8 cellular contexts compared by ENCODE assay signal in the genomic region with DNA sequence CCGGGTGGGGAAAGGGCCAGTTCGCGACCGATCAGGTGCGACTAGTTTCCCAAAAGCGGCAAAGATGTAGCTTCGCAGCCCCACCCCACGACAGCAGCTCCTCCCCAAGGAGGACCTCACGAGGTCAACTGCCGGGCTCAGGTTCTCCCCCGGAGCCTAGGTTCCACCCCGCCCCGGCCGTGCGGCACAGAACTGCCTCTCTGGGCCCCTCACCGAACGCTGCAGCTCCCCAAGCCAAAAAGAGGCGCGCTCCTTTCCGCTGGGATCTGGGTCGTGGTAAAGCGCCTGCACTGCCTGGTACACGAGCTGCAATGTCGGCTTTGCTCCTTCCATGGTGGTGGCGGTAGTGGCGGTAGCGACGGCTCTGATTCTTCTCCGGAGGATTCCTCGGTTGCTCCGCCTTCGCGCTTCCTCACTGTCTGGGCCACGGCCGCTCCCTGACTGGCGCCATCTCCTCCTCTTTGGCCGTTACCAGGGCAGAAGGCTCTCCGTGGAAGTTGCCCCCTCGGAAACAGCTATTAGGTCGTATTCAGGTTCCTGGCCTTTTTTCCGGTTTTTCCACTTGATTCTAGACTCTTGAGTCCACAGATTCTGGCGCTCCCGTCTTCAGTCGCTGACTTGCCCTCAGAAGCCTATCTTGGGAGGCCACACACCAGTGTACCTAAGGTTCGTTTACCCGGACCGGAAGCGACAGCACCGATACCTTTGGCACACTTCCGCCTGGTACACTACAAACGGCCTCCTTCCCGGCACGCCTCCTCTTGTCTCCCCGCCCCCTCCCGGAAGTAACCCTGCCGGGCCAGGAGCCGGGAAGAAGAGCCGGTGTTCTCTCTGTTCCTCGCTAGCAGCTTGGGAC. TPM values are rescaled to one million over a fixed set of nuclear protein-coding genes. Genes with fewer than 3 reads are reported as not detected.
DNase-seq lines count a peak whose midpoint lies in the region; TF ChIP-seq lines count a peak whose summit lies in the region.

A gene (minus strand): TSS at position 674 of the 856 bp plus-strand sequence. CDS start 341 bp downstream, at position 333.

- no peaks in the 10 kb centered on the region for H3K4me1 ChIP-seq in HEK293 (ENCODE audit: control insufficient read depth, insufficient read depth, low read length)

- POLR2A ChIA-PET in HEK293 (lab: Yijun Ruan, JAX): interaction anchor here (0.6 to 2.3 kb wide), 14 partner anchors 9 to 603 kb away, joined by 3 to 15 read pairs (median 4); a partner anchor contains a TSS

- peaks cover 35% of the 10 kb centered on the region for H3K4me1 Mint-ChIP-seq in activated naive CD4-positive, alpha-beta T cell treated with anti-CD3 and anti-CD28 coated beads for 36 hours (ENCODE audit: low read depth)

- no peaks in the 10 kb centered on the region for H3K9me3 ChIP-seq in HEK293 (ENCODE audit: control insufficient read depth, insufficient read depth, low read depth, low read length)

- DNase-seq in GM03348 (ENCODE audit: low spot score) (peak; percentile 96), MV-4-11 (lab: John Stamatoyannopoulos, UW) (peak; percentile 90), SK-MEL-5 (ENCODE audit: low read depth, low spot score) (peak; percentile 96), germinal center (ENCODE audit: low spot score) (peak; percentile 93), non-pigmented ciliary epithelial cell (ENCODE audit: low read depth) (peak; percentile 42), superior temporal gyrus (ENCODE audit: extremely low spot score) (peak; percentile 95)
- peak; percentile 95 for DNase-seq in activated naive CD4-positive, alpha-beta T cell treated with anti-CD3 and anti-CD28 coated beads for 36 hours

- TF ChIP-seq CTCF in HEK293 (tag by site-specific recombination; IDR thresholded peaks at IDR 0.05): peak; percentile 73

- H3K27me3 Mint-ChIP-seq in activated naive CD4-positive, alpha-beta T cell treated with anti-CD3 and anti-CD28 coated beads for 36 hours (ENCODE audit: low read depth): peaks cover 3% of the 10 kb centered on the region

- no peaks in the 10 kb centered on the region for H3K9me3 Mint-ChIP-seq in activated naive CD4-positive, alpha-beta T cell treated with anti-CD3 and anti-CD28 coated beads for 36 hours

- CTCF ChIA-PET in HEK293 (lab: Yijun Ruan, JAX): interaction anchor here (0.7 to 1.9 kb wide), 7 partner anchors 29 to 171 kb away, joined by 3 to 12 read pairs (median 4); no protein-coding TSS in a partner anchor
- CTCF ChIA-PET in activated naive CD4-positive, alpha-beta T cell treated with anti-CD3 and anti-CD28 coated beads for 36 hours (lab: Charles Lee): interaction anchor here (0.5 to 3.3 kb wide), 2 partner anchors 37 to 159 kb away, joined by 3 to 14 read pairs; no protein-coding TSS in a partner anchor

- peak within 1 kb of the TSS; percentile 95 for H3K4me3 Mint-ChIP-seq in activated naive CD4-positive, alpha-beta T cell treated with anti-CD3 and anti-CD28 coated beads for 36 hours

- intact Hi-C loops in activated naive CD4-positive, alpha-beta T cell treated with anti-CD3 and anti-CD28 coated beads for 36 hours (cut with micrococcal nuclease): loop anchor here (1.0 to 2.0 kb wide), 6 partner anchors 46 to 578 kb away; a partner anchor contains a TSS

- peak within 1 kb of the TSS; percentile 88 for H3K27ac ChIP-seq in HEK293 (ENCODE audit: extremely low read depth, low read depth, low read length)

- H3K36me3 Mint-ChIP-seq in activated naive CD4-positive, alpha-beta T cell treated with anti-CD3 and anti-CD28 coated beads for 36 hours (ENCODE audit: low read depth): peaks cover 16% of the 10 kb centered on the region

- peak within 1 kb of the TSS; percentile 99 for H3K27ac Mint-ChIP-seq in activated naive CD4-positive, alpha-beta T cell treated with anti-CD3 and anti-CD28 coated beads for 36 hours

- in situ Hi-C loops in SK-MEL-5 (cut with HindIII; ENCODE audit: low pct_unique_long_range_greater_than_20kb, low sequenced_read_pairs): no loop called here

- H3K4me3 ChIP-seq in HEK293 (ENCODE audit: low read depth, low read length): peak within 1 kb of the TSS; percentile 78

- H3K36me3 ChIP-seq in HEK293 (ENCODE audit: control insufficient read depth in 2 of 2, insufficient read depth in 1 of 2, low read length in 2 of 2): peaks cover 0 to 4% of the 10 kb centered on the region in 2 experiments; a peak in 1 of 3 replicates

TF ChIP-seq in HEK293, 187 proteins besides CTCF, POLR2A, EP300 and RAD21 (continues in another document):
- TF ChIP-seq, protein P1, sequence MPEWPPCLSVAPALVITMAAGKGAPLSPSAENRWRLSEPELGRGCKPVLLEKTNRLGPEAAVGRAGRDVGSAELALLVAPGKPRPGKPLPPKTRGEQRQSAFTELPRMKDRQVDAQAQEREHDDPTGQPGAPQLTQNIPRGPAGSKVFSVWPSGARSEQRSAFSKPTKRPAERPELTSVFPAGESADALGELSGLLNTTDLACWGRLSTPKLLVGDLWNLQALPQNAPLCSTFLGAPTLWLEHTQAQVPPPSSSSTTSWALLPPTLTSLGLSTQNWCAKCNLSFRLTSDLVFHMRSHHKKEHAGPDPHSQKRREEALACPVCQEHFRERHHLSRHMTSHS (tag by site-specific recombination; IDR thresholded peaks at IDR 0.05): 0 out of 2 replicates have a peak, but pooled peaks have one; percentile 22
- TF ChIP-seq ZNF747 (tag by site-specific recombination; IDR thresholded peaks at IDR 0.05) (no peak), ZNF155 (tag by site-specific recombination; IDR thresholded peaks at IDR 0.05) (no peak), ZNF76 (tag by site-specific recombination; IDR thresholded peaks at IDR 0.05; ENCODE audit: borderline replicate concordance, low read depth) (peak; percentile 89), ZNF610 (tag by site-specific recombination; IDR thresholded peaks at IDR 0.05; ENCODE audit: borderline replicate concordance) (peak; percentile 88), ZBTB7A (tag by site-specific recombination; IDR thresholded peaks at IDR 0.05; ENCODE audit: low read depth) (0 out of 2 replicates have a peak, but pooled peaks have one; percentile 55), SETDB1 (IDR thresholded peaks at IDR 0.05; ENCODE audit: insufficient read length, low read length) (no peak), ZEB2 (tag by site-specific recombination; IDR thresholded peaks at IDR 0.05) (peak; percentile 94), ZNF175 (tag by site-specific recombination; IDR thresholded peaks at IDR 0.05) (no peak), ZNF548 (tag by site-specific recombination; IDR thresholded peaks at IDR 0.05) (no peak), ZNF133 (tag by site-specific recombination; IDR thresholded peaks at IDR 0.05) (no peak), ZNF223 (tag by site-specific recombination; IDR thresholded peaks at IDR 0.05) (no peak), FEZF1 (tag by site-specific recombination; IDR thresholded peaks at IDR 0.05) (no peak; the same call in 1 of the 2 replicates), RBAK (tag by site-specific recombination; IDR thresholded peaks at IDR 0.05) (no peak), KLF8 (tag by site-specific recombination; IDR thresholded peaks at IDR 0.05) (peak; percentile 96), ZNF629 (tag by site-specific recombination; IDR thresholded peaks at IDR 0.05) (peak; percentile 87), ZNF16 (tag by site-specific recombination; IDR thresholded peaks at IDR 0.05; ENCODE audit: low read depth) (no peak), ZNF391 (tag by site-specific recombination; IDR thresholded peaks at IDR 0.05; ENCODE audit: borderline replicate concordance, low read depth) (peak; percentile 92), ZNF792 (tag by site-specific recombination; IDR thresholded peaks at IDR 0.05) (no peak), ZNF549 (tag by site-specific recombination; IDR thresholded peaks at IDR 0.05) (no peak), BCL11B (tag by site-specific recombination; IDR thresholded peaks at IDR 0.05; ENCODE audit: low read depth) (peak; percentile 44; the same call in 1 of the 2 replicates), ZNF404 (tag by site-specific recombination; IDR thresholded peaks at IDR 0.05) (no peak), ZNF48 (tag by site-specific recombination; IDR thresholded peaks at IDR 0.05) (no peak), ZNF426 (tag by site-specific recombination; IDR thresholded peaks at IDR 0.05) (no peak; the same call in 1 of the 2 replicates), SALL2 (tag by site-specific recombination; IDR thresholded peaks at IDR 0.05; ENCODE audit: borderline replicate concordance) (peak; percentile 64; the same call in 1 of the 2 replicates), ZNF510 (tag by site-specific recombination; IDR thresholded peaks at IDR 0.05; ENCODE audit: insufficient replicate concordance) (no peak), ZFP69B (tag by site-specific recombination; IDR thresholded peaks at IDR 0.05) (peak; percentile 86)
- TF ChIP-seq, protein P2, sequence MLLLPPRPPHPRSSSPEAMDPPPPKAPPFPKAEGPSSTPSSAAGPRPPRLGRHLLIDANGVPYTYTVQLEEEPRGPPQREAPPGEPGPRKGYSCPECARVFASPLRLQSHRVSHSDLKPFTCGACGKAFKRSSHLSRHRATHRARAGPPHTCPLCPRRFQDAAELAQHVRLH (tag by site-specific recombination; IDR thresholded peaks at IDR 0.05): peak; percentile 99
- TF ChIP-seq, protein P3, sequence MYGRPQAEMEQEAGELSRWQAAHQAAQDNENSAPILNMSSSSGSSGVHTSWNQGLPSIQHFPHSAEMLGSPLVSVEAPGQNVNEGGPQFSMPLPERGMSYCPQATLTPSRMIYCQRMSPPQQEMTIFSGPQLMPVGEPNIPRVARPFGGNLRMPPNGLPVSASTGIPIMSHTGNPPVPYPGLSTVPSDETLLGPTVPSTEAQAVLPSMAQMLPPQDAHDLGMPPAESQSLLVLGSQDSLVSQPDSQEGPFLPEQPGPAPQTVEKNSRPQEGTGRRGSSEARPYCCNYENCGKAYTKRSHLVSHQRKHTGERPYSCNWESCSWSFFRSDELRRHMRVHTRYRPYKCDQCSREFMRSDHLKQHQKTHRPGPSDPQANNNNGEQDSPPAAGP (tag by site-specific recombination; IDR thresholded peaks at IDR 0.05): peak; percentile 94

RNA-seq across cellular contexts. Expression of the gene that starts here (rescaled TPM):
- total RNA-seq in SK-MEL-5 (2014; rRNA removed; shearing (Covaris generic)): 77.4 and 79.9 TPM in 2 replicates
- polyA plus RNA-seq in SK-MEL-5 (2015; cell fraction: cytosol; rRNA removed): 64.0 and 75.1 TPM in 2 replicates
- polyA plus RNA-seq in SK-MEL-5 (2015; cell fraction: nucleus; rRNA removed): 38.6 and 45.4 TPM in 2 replicates
- 10 to 100 TPM; 65.7 to 66.4 TPM for total RNA-seq in activated naive CD4-positive, alpha-beta T cell treated with anti-CD3 and anti-CD28 coated beads for 36 hours

Comparison
In these comparisons a context has a peak if more than half of its experiments do, and no peak if none do; other contexts are left out.
1. Peak in every context shown above with its lines: DNase-seq, H3K4me3 ChIP-seq and H3K27ac ChIP-seq.
2. DNase-seq: peak in every context shown above with its lines; median percentile 96 in GM03348; 96 in SK-MEL-5; 95 in activated naive CD4-positive, alpha-beta T cell treated with anti-CD3 and anti-CD28 coated beads for 36 hours; 95 in superior temporal gyrus; 93 in germinal center; 90 in MV-4-11; 42 in non-pigmented ciliary epithelial cell.